Comparison of ENCODE assay signal across 21 cellular contexts in the genomic region with DNA sequence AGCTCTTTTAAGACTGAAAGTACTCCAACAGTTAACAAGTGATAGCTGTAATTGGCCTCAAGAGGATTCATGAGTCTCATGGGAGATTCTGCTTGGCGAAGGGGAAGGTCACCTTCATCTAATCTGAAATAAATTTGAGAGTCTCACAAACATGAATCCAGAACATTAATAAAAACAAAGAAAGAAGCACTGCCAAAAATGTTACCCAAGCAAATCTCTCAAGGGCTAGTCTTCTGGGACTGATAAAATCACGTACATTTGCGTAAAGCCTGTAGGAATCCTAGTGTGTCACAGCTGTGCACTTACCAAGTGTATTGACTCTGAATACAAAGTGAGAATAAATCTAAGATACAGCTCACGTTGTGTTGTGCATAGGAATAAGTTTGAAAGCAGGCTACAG. TPM values are rescaled to one million over a fixed set of nuclear protein-coding genes. Genes with fewer than 3 reads are reported as not detected.
DNase-seq lines count a peak whose midpoint lies in the region; ATAC-seq and TF ChIP-seq lines count a peak whose summit lies in the region.
"Had no signal": no experiment of that assay in that cellular context is flagged by ENCODE, and none has a peak within 500 bp of the region (broad histone marks: within the 10 kb centered on the region; RNA-seq: fewer than 3 reads in every experiment).

No MANE protein-coding gene starts in this region.

- POLR2A ChIA-PET in CD8-positive, alpha-beta T cell (lab: Charles Lee): interaction anchor here (0.9 kb wide), 1 partner anchor 957 kb away, joined by 7 read pairs; no protein-coding TSS in a partner anchor

- no peaks in the 10 kb centered on the region for H3K4me1 ChIP-seq in CD8-positive, alpha-beta T cell (ENCODE audit: insufficient read depth, low read length)
- H3K4me1 ChIP-seq: BLaER1 had no signal

- H3K4me1 Mint-ChIP-seq in CD8-positive, alpha-beta T cell (ENCODE audit: low read depth): no peaks in the 10 kb centered on the region
- H3K4me1 Mint-ChIP-seq: CD8-positive, alpha-beta memory T cell had no signal

- no peaks in the 10 kb centered on the region for H3K9me3 Mint-ChIP-seq in CD8-positive, alpha-beta T cell
- H3K9me3 Mint-ChIP-seq: CD8-positive, alpha-beta memory T cell; IgD-negative memory B cell had no signal

- H3K36me3 Mint-ChIP-seq in CD8-positive, alpha-beta T cell: peaks cover 66% of the 10 kb centered on the region

- peak; percentile 71 for ATAC-seq in left ventricle myocardium superior
- ATAC-seq in CD8-positive, alpha-beta T cell: no peak
- ATAC-seq: PC-3, T-helper 17 cell had no signal

- H3K4me3 ChIP-seq in CD8-positive, alpha-beta T cell (ENCODE audit: low read depth, low read length): no peak overlapping the region
- H3K4me3 ChIP-seq: BLaER1, HAP-1, MG63 had no signal

- TF ChIP-seq CTCF in CD8-positive, alpha-beta T cell (IDR thresholded peaks at IDR 0.05): no peak

- no peak overlapping the region for H3K27ac Mint-ChIP-seq in CD8-positive, alpha-beta T cell
- H3K27ac Mint-ChIP-seq: IgD-negative memory B cell, T-helper 17 cell had no signal

- no peaks in the 10 kb centered on the region for H3K36me3 ChIP-seq in CD8-positive, alpha-beta T cell (ENCODE audit: insufficient read depth, low read length)
- H3K36me3 ChIP-seq: MG63 had no signal

- no peak overlapping the region for H3K4me3 Mint-ChIP-seq in CD8-positive, alpha-beta T cell
- H3K4me3 Mint-ChIP-seq: CD8-positive, alpha-beta memory T cell; IgD-negative memory B cell; T-helper 17 cell had no signal

- H3K27ac ChIP-seq in CD8-positive, alpha-beta T cell (ENCODE audit: low read depth, low read length): no peak overlapping the region
- H3K27ac ChIP-seq: BLaER1 had no signal

- DNase-seq in NCI-H2107 treated with DMSO at 0.1 percent for 48 hours (lab: John Stamatoyannopoulos, UW; ENCODE audit: unreplicated experiment) (peak; percentile 20), NCI-H2107 (lab: John Stamatoyannopoulos, UW) (no peak), DMS79 treated with DMSO at 0.1 percent for 48 hours (lab: John Stamatoyannopoulos, UW) (peak; percentile 86), NCI-H69 (lab: John Stamatoyannopoulos, UW) (peak; percentile 21), left ventricle myocardium superior (no peak), GOT3 (lab: John Stamatoyannopoulos, UW) (no peak), GM19238 (ENCODE audit: insufficient read length, low spot score) (no peak)
- DNase-seq in CD8-positive, alpha-beta T cell: no peak
- DNase-seq: CD8-positive, alpha-beta memory T cell; DND-41; Kasumi-1; MG63; NCI-H1048; NCI-H187 treated with DMSO at 0.1 percent for 48 hours; NCI-H510A; PC-3; RPMI8226; T-helper 17 cell had no signal

- no peaks in the 10 kb centered on the region for H3K27me3 Mint-ChIP-seq in CD8-positive, alpha-beta T cell (ENCODE audit: low read depth)
- H3K27me3 Mint-ChIP-seq: IgD-negative memory B cell, T-helper 17 cell had no signal

- no peaks in the 10 kb centered on the region for H3K9me3 ChIP-seq in CD8-positive, alpha-beta T cell (ENCODE audit: low read length)
- H3K9me3 ChIP-seq: BLaER1, HAP-1, MG63 had no signal

- H3K27me3 ChIP-seq in CD8-positive, alpha-beta T cell (ENCODE audit: insufficient read depth, low read length): no peaks in the 10 kb centered on the region
- H3K27me3 ChIP-seq: BLaER1, MG63 had no signal

- CTCF ChIA-PET in CD8-positive, alpha-beta T cell (lab: Charles Lee): no interaction called here

- intact Hi-C loops in left ventricle myocardium superior (cut with micrococcal nuclease): no loop called here
- intact Hi-C loops in CD8-positive, alpha-beta T cell (cut with DNase I, micrococcal nuclease): no loop called here

RNA-seq across cellular contexts. Expression of gene NUF2, which starts 21.2 kb away (rescaled TPM):
- total RNA-seq in left ventricle myocardium superior: 0.77 TPM
- 1 to 10 TPM; 1.2 to 2.5 TPM for total RNA-seq in CD8-positive, alpha-beta T cell

Comparison
In these comparisons a context has a peak if more than half of its experiments do, and no peak if none do; other contexts are left out.
1. DNase-seq: peak in NCI-H2107 treated with DMSO at 0.1 percent for 48 hours (single experiment), DMS79 treated with DMSO at 0.1 percent for 48 hours (single experiment) and NCI-H69 (single experiment); none in NCI-H2107 (single experiment), left ventricle myocardium superior (single experiment), CD8-positive, alpha-beta T cell (0 of 7), GOT3 (single experiment) and GM19238 (single experiment).